ENCODE assay signal across 8 cellular contexts in genomic region chr6:43076093-43076927, GRCh38. TPM values are rescaled to one million over a fixed set of nuclear protein-coding genes. Genes with fewer than 3 reads are reported as not detected.
A peak's percentile ranks its signal among the peaks of the same experiment; 100 is the strongest.
DNase-seq lines count a peak whose midpoint lies in the region; ATAC-seq, FAIRE-seq and TF ChIP-seq lines count a peak whose summit lies in the region.

TSS of gene PTK7 (plus strand) at chr6:43076314. CDS start at chr6:43076489, 175 bp downstream.

- H3K36me3 ChIP-seq in BLaER1 (peaks cover 25% of the 10 kb centered on the region), HCT116 (ENCODE audit: control insufficient read depth in 1 of 2, insufficient read depth in 2 of 2, low read length in 2 of 2) (peaks cover 0 to 2% of the 10 kb centered on the region in 2 experiments; a peak in 2 of 4 replicates), PC-3 (ENCODE audit: low read depth, low read length) (no peaks in the 10 kb centered on the region), K562 (ENCODE audit: control insufficient read depth, insufficient read depth, low read length) (no peaks in the 10 kb centered on the region), iPS-20b (ENCODE audit: insufficient read depth, low read depth, low read length) (peaks cover 18% of the 10 kb centered on the region; the same call in 1 of the 2 replicates)

- H3K9me3 ChIP-seq in BLaER1 (no peaks in the 10 kb centered on the region), HCT116 (ENCODE audit: control insufficient read depth in 1 of 2, insufficient read depth in 1 of 2, low read depth in 1 of 2, low read length in 2 of 2) (no peaks in the 10 kb centered on the region), PC-3 (ENCODE audit: low read length) (no peaks in the 10 kb centered on the region), K562 (replicated peaks; ENCODE audit: control insufficient read depth, insufficient read depth, low read depth, low read length) (no peaks in the 10 kb centered on the region), iPS-20b (ENCODE audit: insufficient read depth, low read depth, low read length) (no peaks in the 10 kb centered on the region)

- H2AFZ ChIP-seq in HCT116 (ENCODE audit: low read depth, low read length, poor library complexity, severe bottlenecking) (no peak within 1 kb of the TSS), PC-3 (ENCODE audit: low read length) (peak within 1 kb of the TSS; percentile 93), K562 (ENCODE audit: low read depth, low read length) (peak within 1 kb of the TSS; percentile 88)

- H3F3A ChIP-seq in PC-3 (ENCODE audit: low read length, unreplicated experiment): no peaks in the 10 kb centered on the region

- WGBS in K562 (ENCODE audit: insufficient coverage, low coverage, missing lambda C conversion rate): 3% methylated on average over 49 of the region's 92 CpGs

- no peaks in the 10 kb centered on the region for H3K9me2 ChIP-seq in HCT116 (ENCODE audit: insufficient read depth)
- no peaks in the 10 kb centered on the region for H3K9me2 ChIP-seq in PC-3 (replicated peaks; ENCODE audit: low read length)

- no peak for TF ChIP-seq EP300 in K562 (IDR thresholded peaks at IDR 0.05; ENCODE audit: low read length)

- intact Hi-C loops in HCT116 (cut with micrococcal nuclease): loop anchor here (5.0 kb wide), 1 partner anchor 46 kb away; no protein-coding TSS in a partner anchor
- intact Hi-C loops in PC-3 (cut with micrococcal nuclease): no loop called here
- intact Hi-C loops in K562 (cut with micrococcal nuclease): no loop called here

- POLR2A ChIA-PET in HCT116 (lab: Charles Lee): interaction anchor here (0.7 to 2.0 kb wide), 3 partner anchors 14 to 92 kb away, joined by 3 to 8 read pairs (median 5); partner anchors contain the start of genes CUL7 and PPP2R5D
- POLR2A ChIA-PET in PC-3 (lab: Charles Lee; ENCODE audit: unreplicated experiment): interaction anchor here (0.6 kb wide), 1 partner anchor 48 kb away, joined by 4 read pairs; no protein-coding TSS in a partner anchor
- POLR2A ChIA-PET in K562 (lab: Yijun Ruan, JAX): interaction anchor here (0.6 to 1.7 kb wide), 4 partner anchors 10 to 92 kb away, joined by 3 to 4 read pairs (median 4); partner anchors contain the start of gene PPP2R5D

- TF ChIP-seq CTCF in HCT116 (IDR thresholded peaks at IDR 0.05 in 2 of 3, conservative IDR thresholded peaks at IDR 0.05 in 1 of 3; ENCODE audit: borderline replicate concordance in 1 of 3, insufficient read depth in 1 of 3, low read depth in 2 of 3, low read length in 2 of 3) (no peak), PC-3 (conservative IDR thresholded peaks at IDR 0.05; ENCODE audit: low read depth, low read length) (no peak), K562 (IDR thresholded peaks at IDR 0.05 in 2 of 3, conservative IDR thresholded peaks at IDR 0.05 in 1 of 3; ENCODE audit: insufficient read depth in 2 of 3, low read depth in 1 of 3, low read length in 3 of 3) (no peak)

- TF ChIP-seq RAD21 in HCT116 (IDR thresholded peaks at IDR 0.05; ENCODE audit: low read depth) (no peak), K562 (CRISPR knock-in tag; conservative IDR thresholded peaks at IDR 0.05 in 1 of 2, IDR thresholded peaks at IDR 0.05 in 1 of 2) (no peak)

- in situ Hi-C loops in K562 (cut with MboI): no loop called here

- no peak for DNase-seq in HCT116 (ENCODE audit: low read depth, low spot score)
- peak; percentile 51 for DNase-seq in PC-3
- DNase-seq in K562 (ENCODE audit: extremely low read depth in 1 of 4, low spot score in 3 of 4): peak; percentile 62 to 93 (median 79)

- H4K20me1 ChIP-seq in BLaER1 (peaks cover 40% of the 10 kb centered on the region), HCT116 (ENCODE audit: insufficient read depth) (no peaks in the 10 kb centered on the region), PC-3 (ENCODE audit: low read length) (no peaks in the 10 kb centered on the region), K562 (replicated peaks; ENCODE audit: control insufficient read depth, insufficient read depth, low read length) (0 out of 2 replicates have a peak, but pooled peaks cover 2% of the 10 kb centered on the region)

- no peaks in the 10 kb centered on the region for H3K9me1 ChIP-seq in K562 (ENCODE audit: control insufficient read depth, insufficient read depth, low read length)

- ATAC-seq in HCT116 (peak; percentile 80), PC-3 (peak; percentile 72), K562 (peak; percentile 78), GM18868 (IDR thresholded peaks at IDR 0.05; ENCODE audit: unreplicated experiment) (no peak), HG02884 (IDR thresholded peaks at IDR 0.05; ENCODE audit: unreplicated experiment) (no peak)

- peaks cover 47% of the 10 kb centered on the region for H3K79me2 ChIP-seq in HCT116 (ENCODE audit: insufficient read depth, low read length)
- peaks cover 45% of the 10 kb centered on the region for H3K79me2 ChIP-seq in PC-3 (ENCODE audit: low read length)
- no peaks in the 10 kb centered on the region for H3K79me2 ChIP-seq in K562 (ENCODE audit: control insufficient read depth, insufficient read depth, low read length)

- peaks cover 43% of the 10 kb centered on the region for H3K4me1 ChIP-seq in BLaER1
- H3K4me1 ChIP-seq in HCT116 (ENCODE audit: control insufficient read depth in 1 of 2, insufficient read depth in 2 of 2, low read length in 2 of 2): peaks cover 17 to 27% of the 10 kb centered on the region in 2 experiments
- peaks cover 10% of the 10 kb centered on the region; the same call in 1 of the 2 replicates for H3K4me1 ChIP-seq in PC-3 (ENCODE audit: insufficient read depth, low read length)
- peaks cover 2 to 19% of the 10 kb centered on the region in 2 experiments; a peak in 4 of 5 replicates for H3K4me1 ChIP-seq in K562 (replicated peaks in 1 of 2; ENCODE audit: control insufficient read depth in 2 of 2, insufficient read depth in 2 of 2, low read length in 2 of 2)
- peaks cover 27% of the 10 kb centered on the region for H3K4me1 ChIP-seq in iPS-20b (ENCODE audit: insufficient read depth, low read length)

- H3K9ac ChIP-seq in BLaER1: peak within 1 kb of the TSS; percentile 94
- H3K9ac ChIP-seq in HCT116 (ENCODE audit: low read length): peak within 1 kb of the TSS; percentile 95
- H3K9ac ChIP-seq in PC-3 (ENCODE audit: low read length): peak within 1 kb of the TSS; percentile 77
- H3K9ac ChIP-seq in K562 (ENCODE audit: insufficient read depth in 1 of 2, low read depth in 2 of 2, low read length in 2 of 2): peak within 1 kb of the TSS; percentile 33 to 90; a peak in 3 of 4 replicates
- H3K9ac ChIP-seq in iPS-20b (ENCODE audit: low read depth, low read length): peak within 1 kb of the TSS; percentile 92

- H3K27me3 ChIP-seq in BLaER1 (no peaks in the 10 kb centered on the region), HCT116 (ENCODE audit: insufficient read depth, low read length) (no peaks in the 10 kb centered on the region), PC-3 (ENCODE audit: low read length) (no peaks in the 10 kb centered on the region), K562 (ENCODE audit: control insufficient read depth in 2 of 2, insufficient read depth in 2 of 2, low read length in 2 of 2) (peaks cover 2 to 8% of the 10 kb centered on the region in 2 experiments; a peak in 2 of 5 replicates), iPS-20b (ENCODE audit: insufficient read depth, low read length) (no peaks in the 10 kb centered on the region)

- peak within 1 kb of the TSS; percentile 83 for H3K27ac ChIP-seq in BLaER1
- peak within 1 kb of the TSS; percentile 86 for H3K27ac ChIP-seq in HCT116 (ENCODE audit: low read depth, low read length)
- no peak within 1 kb of the TSS for H3K27ac ChIP-seq in PC-3 (ENCODE audit: low read length)
- H3K27ac ChIP-seq in K562 (ENCODE audit: extremely low read depth, low read depth, low read length): no peak within 1 kb of the TSS
- H3K27ac ChIP-seq in iPS-20b (ENCODE audit: low read length): peak within 1 kb of the TSS; percentile 46
- peak within 1 kb of the TSS; percentile 28 to 94 (median 84) for H3K27ac ChIP-seq in skin epidermis

- FAIRE-seq in K562 (lab: Jason Lieb, UNC): no peak

- RAD21 ChIA-PET in HCT116 (lab: Charles Lee; ENCODE audit: low non-redundant PET in 1 of 2, low total read pairs in 2 of 2, uncharacterized antibody in 2 of 2, unreplicated experiment in 2 of 2): interaction anchor here in 1 of 2 experiments (0.7 to 1.0 kb wide), 2 partner anchors 23 to 49 kb away, joined by 3 read pairs; partner anchors contain the start of gene CUL7

- CTCF ChIA-PET in HCT116 (lab: Charles Lee): interaction anchor here (1.6 to 3.0 kb wide), 2 partner anchors 17 to 67 kb away, joined by 5 to 10 read pairs; partner anchors contain the start of genes KLC4 and MRPL2
- CTCF ChIA-PET in PC-3 (lab: Charles Lee): interaction anchor here (1.4 kb wide), 1 partner anchor 67 kb away, joined by 3 read pairs; no protein-coding TSS in a partner anchor
- CTCF ChIA-PET in K562 (lab: Yijun Ruan, JAX; ENCODE audit: low intra/inter-chr PET ratio): no interaction called here

- peak within 1 kb of the TSS; percentile 94 for H3K4me2 ChIP-seq in BLaER1
- H3K4me2 ChIP-seq in HCT116 (ENCODE audit: low read length): peak within 1 kb of the TSS; percentile 82
- peak within 1 kb of the TSS; percentile 92 for H3K4me2 ChIP-seq in PC-3 (ENCODE audit: low read length)
- H3K4me2 ChIP-seq in K562 (ENCODE audit: insufficient read depth, low read length): peak within 1 kb of the TSS; percentile 63

- BruUV-seq in HCT116 (replicated peaks; lab: Mats Ljungman, UMichigan) (no TSS peak), PC-3 (replicated peaks; lab: Mats Ljungman, UMichigan) (no TSS peak), K562 (replicated peaks; lab: Mats Ljungman, UMichigan) (no TSS peak)

- TF ChIP-seq POLR2A in HCT116 (IDR thresholded peaks at IDR 0.05; ENCODE audit: borderline replicate concordance, extremely low read depth, insufficient read depth, insufficient read length) (no peak), K562 (conservative IDR thresholded peaks at IDR 0.05) (no peak)

- peak within 1 kb of the TSS; percentile 100 for H3K4me3 ChIP-seq in BLaER1
- peak within 1 kb of the TSS; percentile 89 to 98 for H3K4me3 ChIP-seq in HCT116 (replicated peaks in 1 of 2; ENCODE audit: low read depth in 1 of 2, low read length in 2 of 2)
- H3K4me3 ChIP-seq in PC-3 (ENCODE audit: low read length): peak within 1 kb of the TSS; percentile 87
- peak within 1 kb of the TSS; percentile 53 for H3K4me3 ChIP-seq in K562
- peak within 1 kb of the TSS; percentile 86 for H3K4me3 ChIP-seq in iPS-20b (ENCODE audit: low read length)
- H3K4me3 ChIP-seq in skin epidermis: peak within 1 kb of the TSS; percentile 63 to 88 (median 82)

RNA-seq across cellular contexts. Expression of gene PTK7, which starts in this region (rescaled TPM):
- total RNA-seq in HCT116 (2021; ENCODE audit: unreplicated experiment): 105 TPM
- polyA plus RNA-seq in HCT116 (2012): 101 and 106 TPM in 2 replicates
- 48.1 and 69.1 TPM in 2 replicates for total RNA-seq in PC-3 (2014; rRNA removed)
- total RNA-seq in K562 (2011; cell fraction: chromatin; rRNA removed; ENCODE audit: low replicate concordance): 22.2 and 40.3 TPM in 2 replicates
- total RNA-seq in K562 (2011; cell fraction: nucleolus; rRNA removed): 21.8 and 28.2 TPM in 2 replicates
- total RNA-seq in K562 (2011; cell fraction: nucleoplasm; rRNA removed): 25.1 and 31.5 TPM in 2 replicates
- total RNA-seq in K562 (2014; rRNA removed): 4.2 and 5.5 TPM in 2 replicates
- 2.8 and 3.6 TPM in 2 replicates for total RNA-seq in K562 (2014; rRNA removed; fragmentation: Illumina TruSeq; extraction: Trizol)
- 3.8 and 4.5 TPM in 2 replicates for total RNA-seq in K562 (2015; rRNA removed; fragmentation: Illumina TruSeq; extraction: Trizol)
- 6.8 and 7.3 TPM in 2 replicates for total RNA-seq in K562 (2021)
- 5.2 and 11.2 TPM in 2 replicates for polyA plus RNA-seq in K562 (2011; rRNA removed)
- 7.6 and 9.5 TPM in 2 replicates for polyA plus RNA-seq in K562 (2011; cell fraction: cytosol; rRNA removed)
- 20.2 and 31.7 TPM in 2 replicates for polyA plus RNA-seq in K562 (2011; cell fraction: nucleus; rRNA removed)
- 6.4 and 11.6 TPM in 2 replicates for polyA plus RNA-seq in K562 (2012)
- polyA plus RNA-seq in K562 (2014; fragmentation: Illumina TruSeq; extraction: Trizol): 3.9 and 4.6 TPM in 2 replicates
- polyA plus RNA-seq in K562 (2014; fragmentation: Nextera tagmentation; extraction: Ambion mirVana): under 1 TPM; 0.20 to 0.24 TPM
- polyA plus RNA-seq in K562 (2014; rRNA removed): 4.2 and 4.7 TPM in 2 replicates
- 6.3 and 6.5 TPM in 2 replicates for polyA minus RNA-seq in K562 (2011; rRNA and poly(A)+ RNA removed)
- 6.1 and 9.0 TPM in 2 replicates for polyA minus RNA-seq in K562 (2011; cell fraction: cytosol; rRNA and poly(A)+ RNA removed)
- polyA minus RNA-seq in K562 (2011; cell fraction: nucleus; rRNA and poly(A)+ RNA removed): 7.5 and 12.9 TPM in 2 replicates

Comparison
In these comparisons a context has a peak if more than half of its experiments do, and no peak if none do; other contexts are left out.
1. H3K27ac ChIP-seq: peak in BLaER1 (single experiment), HCT116 (single experiment), iPS-20b (single experiment) and skin epidermis (21 of 21); none in PC-3 (single experiment) and K562 (single experiment).
2. ATAC-seq: peak in HCT116 (single experiment), PC-3 (single experiment) and K562 (single experiment); none in GM18868 (single experiment) and HG02884 (single experiment).
3. Peak in every context shown above with its lines, with median percentiles within 50 percentile points of each other: H3K4me2 ChIP-seq, H3K4me3 ChIP-seq and H3K9ac ChIP-seq.